Comparison of ENCODE assay signal across 30 cellular contexts in the genomic region with DNA sequence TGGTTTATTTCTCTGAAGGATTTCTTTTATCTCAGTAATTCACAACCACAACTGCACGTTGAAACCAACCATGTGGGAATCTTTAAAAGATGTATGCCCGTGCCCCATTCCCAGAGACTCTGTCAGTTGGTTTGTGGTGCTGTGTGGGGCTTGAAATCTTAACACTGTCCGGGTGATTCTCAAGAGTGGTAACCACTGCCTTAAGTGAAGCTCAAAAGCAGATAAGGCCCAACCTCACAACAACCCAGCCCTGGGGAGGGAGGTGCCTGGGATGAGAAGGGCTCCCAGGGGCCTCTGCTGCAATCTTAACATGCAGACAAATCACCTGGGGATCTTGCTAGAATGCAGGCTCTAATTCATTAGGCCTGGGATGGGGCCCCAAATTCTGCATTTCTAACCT. TPM values are rescaled to one million over a fixed set of nuclear protein-coding genes. Genes with fewer than 3 reads are reported as not detected.
"Had no signal": no experiment of that assay in that cellular context is flagged by ENCODE, and none has a peak within 500 bp of the region (broad histone marks: within the 10 kb centered on the region; RNA-seq: fewer than 3 reads in every experiment).

No MANE protein-coding gene starts in this region.

- H3K27ac Mint-ChIP-seq: mesothelial cell of epicardium; naive B cell; natural killer cell; nephron progenitor cell; neural progenitor cell; stimulated activated memory B cell treated with anti-CD40 and anti-IgM and Interleukin-4, amounts not matched to agents 10 μg/mL and 1 μg/mL and 100 μg/mL, for 72 hours had no signal

- H3K36me3 ChIP-seq: left lung, lower lobe of right lung, neural progenitor cell, neutrophil, right atrium auricular region, thyroid gland, transverse colon, upper lobe of left lung had no signal

- H3K9me3 ChIP-seq: left lung, lower lobe of right lung, neutrophil, right atrium auricular region, right lobe of liver, testis, thyroid gland, transverse colon, upper lobe of left lung, vagina had no signal

- H3K27me3 ChIP-seq: left lung, neural progenitor cell, neutrophil, right atrium auricular region, right lobe of liver, testis, thyroid gland, transverse colon, upper lobe of left lung, vagina had no signal

- H2AFZ ChIP-seq: neural progenitor cell, parathyroid adenoma had no signal

- H3K4me3 Mint-ChIP-seq: mesothelial cell of epicardium; natural killer cell; nephron progenitor cell; neural progenitor cell; stimulated activated memory B cell treated with anti-CD40 and anti-IgM and Interleukin-4, amounts not matched to agents 10 μg/mL and 1 μg/mL and 100 μg/mL, for 72 hours had no signal

- H3K4me1 Mint-ChIP-seq: naive B cell; stimulated activated memory B cell treated with anti-CD40 and anti-IgM and Interleukin-4, amounts not matched to agents 10 μg/mL and 1 μg/mL and 100 μg/mL, for 72 hours had no signal

- ATAC-seq: left colon; left lung; lower lobe of right lung; natural killer cell; right lobe of liver; stimulated activated memory B cell treated with anti-CD40 and anti-IgM and Interleukin-4, amounts not matched to agents 10 μg/mL and 1 μg/mL and 100 μg/mL, for 72 hours had no signal

- H3K9ac ChIP-seq: neural progenitor cell, parathyroid adenoma had no signal

- H3K4me1 ChIP-seq: left lung, lower lobe of right lung, neural progenitor cell, right atrium auricular region, stomach, testis, thyroid gland, upper lobe of left lung, vagina had no signal

- H3K9me3 Mint-ChIP-seq: naive B cell; natural killer cell; nephron progenitor cell; neural progenitor cell; stimulated activated memory B cell treated with anti-CD40 and anti-IgM and Interleukin-4, amounts not matched to agents 10 μg/mL and 1 μg/mL and 100 μg/mL, for 72 hours had no signal

- H3K4me2 ChIP-seq: neural progenitor cell, smooth muscle cell had no signal

- H3K4me3 ChIP-seq: left lung, lower lobe of right lung, neural progenitor cell, right atrium auricular region, right lobe of liver, smooth muscle cell, stomach, testis, thyroid gland, transverse colon, upper lobe of left lung, vagina had no signal

- DNase-seq: hippocampal formation; left colon; left lung; lower lobe of right lung; mammary epithelial cell; mesenchymal stem cell; naive B cell; natural killer cell; nephron progenitor cell; occipital lobe; right lobe of liver; stimulated activated CD4-positive, alpha-beta T cell treated with anti-CD3 and anti-CD28 coated beads, Interleukin-1b, Interleukin-23, amount 100 ng/mL, for 48 hours; stimulated activated CD4-positive, alpha-beta T cell treated with anti-CD3 and anti-CD28 coated beads, Interleukin-2, amount 100 ng/mL, for 48 hours; stimulated activated CD4-positive, alpha-beta T cell treated with anti-CD3 and anti-CD28 coated beads, Interleukin-4, amount 100 ng/mL, for 4 hours; stimulated activated CD8-positive, alpha-beta memory T cell treated with anti-CD3 and anti-CD28 coated beads, Interleukin-4, amount 100 ng/mL, for 48 hours; stimulated activated naive CD4-positive, alpha-beta T cell treated with Interleukin-2 at 50 U/mL for 16 hours; stomach; testis; thyroid gland; transverse colon had no signal

- H3K36me3 Mint-ChIP-seq: mesothelial cell of epicardium; naive B cell; natural killer cell; neural progenitor cell; stimulated activated memory B cell treated with anti-CD40 and anti-IgM and Interleukin-4, amounts not matched to agents 10 μg/mL and 1 μg/mL and 100 μg/mL, for 72 hours had no signal

- H3K27ac ChIP-seq: left lung, lower lobe of right lung, neural progenitor cell, neutrophil, parathyroid adenoma, right atrium auricular region, right lobe of liver, stomach, testis, thyroid gland, transverse colon, upper lobe of left lung, vagina had no signal

- H3K27me3 Mint-ChIP-seq: naive B cell had no signal

RNA-seq across cellular contexts. Expression of a gene that starts 13.4 kb away (rescaled TPM):
- total RNA-seq: mononuclear cell, natural killer cell had no signal
- polyA plus RNA-seq: smooth muscle cell had no signal
